Comparison of ENCODE assay signal across 8 cellular contexts in the genomic region with DNA sequence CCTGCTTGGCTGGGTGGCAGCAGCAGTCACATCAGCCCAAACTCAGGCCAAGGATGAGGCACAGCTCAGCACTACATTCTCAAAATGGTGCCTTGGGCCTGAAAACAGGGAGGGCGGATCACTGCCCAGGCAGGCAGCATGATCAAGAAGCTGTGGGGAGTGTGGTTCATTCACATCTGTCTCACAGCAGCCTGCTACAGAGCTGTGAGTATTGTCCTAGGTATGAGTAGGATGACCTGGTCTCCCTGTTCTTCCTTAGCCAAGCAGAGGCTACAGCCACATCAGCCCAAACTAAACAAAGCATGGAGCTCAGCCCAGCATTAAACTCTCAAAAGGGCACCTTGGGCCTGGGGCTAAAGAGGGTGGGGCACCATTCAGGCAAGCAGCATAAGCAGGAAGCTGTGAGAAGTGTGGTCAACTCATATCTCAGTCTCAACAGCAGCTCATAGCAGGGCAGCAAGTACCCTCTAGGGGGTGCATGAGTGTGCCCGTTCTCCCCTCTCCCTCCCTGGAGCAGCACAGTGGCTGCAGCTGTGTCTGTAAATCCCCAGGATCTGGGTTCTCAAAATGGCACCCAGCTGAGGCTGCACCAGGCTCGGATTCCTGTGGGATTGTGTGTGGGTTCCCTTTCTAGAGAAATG.
DNase-seq lines count a peak whose midpoint lies in the region; ATAC-seq and TF ChIP-seq lines count a peak whose summit lies in the region.

No MANE protein-coding gene starts in this region.

- no peaks in the 10 kb centered on the region for H3K4me1 ChIP-seq in lower lobe of right lung

- H3K27me3 ChIP-seq in lower lobe of right lung (ENCODE audit: low read depth), result no peaks in the 10 kb centered on the region

- no peak overlapping the region for H3K4me3 Mint-ChIP-seq in activated naive CD8-positive, alpha-beta T cell treated with anti-CD3 and anti-CD28 coated beads, Interleukin-2, amount 50 U/mL, for 24 hours

- H3K27ac Mint-ChIP-seq in activated naive CD8-positive, alpha-beta T cell treated with anti-CD3 and anti-CD28 coated beads, Interleukin-2, amount 50 U/mL, for 24 hours, result no peak overlapping the region

- TF ChIP-seq CTCF in lower lobe of right lung (IDR thresholded peaks at IDR 0.05), result peak; percentile 23

- intact Hi-C loops in lower lobe of right lung (cut with DNase I), result no loop called here

- H3K9me3 ChIP-seq in lower lobe of right lung, result peaks cover 3% of the 10 kb centered on the region

- peaks cover 2% of the 10 kb centered on the region for H3K36me3 Mint-ChIP-seq in activated naive CD8-positive, alpha-beta T cell treated with anti-CD3 and anti-CD28 coated beads, Interleukin-2, amount 50 U/mL, for 24 hours (ENCODE audit: low read depth)

- H3K27ac ChIP-seq in lower lobe of right lung, result no peak overlapping the region

- H3K9me3 Mint-ChIP-seq in activated naive CD8-positive, alpha-beta T cell treated with anti-CD3 and anti-CD28 coated beads, Interleukin-2, amount 50 U/mL, for 24 hours, result peaks cover 25% of the 10 kb centered on the region

- ATAC-seq in GM18909 (IDR thresholded peaks at IDR 0.05; ENCODE audit: poor library complexity, unreplicated experiment) (peak; percentile 99), HG03064 (IDR thresholded peaks at IDR 0.05; ENCODE audit: low read depth, unreplicated experiment) (peak; percentile 88), lower lobe of right lung (peak; percentile 76 to 84)
- peak; percentile 100 for ATAC-seq in activated naive CD8-positive, alpha-beta T cell treated with anti-CD3 and anti-CD28 coated beads, Interleukin-2, amount 50 U/mL, for 24 hours

- H3K27me3 Mint-ChIP-seq in activated naive CD8-positive, alpha-beta T cell treated with anti-CD3 and anti-CD28 coated beads, Interleukin-2, amount 50 U/mL, for 24 hours, result no peaks in the 10 kb centered on the region

- no peak overlapping the region for H3K4me3 ChIP-seq in lower lobe of right lung

- no peaks in the 10 kb centered on the region for H3K36me3 ChIP-seq in lower lobe of right lung

- DNase-seq in AML-193 (lab: John Stamatoyannopoulos, UW) (peak; percentile 2 to 11), SK-N-DZ (ENCODE audit: low spot score) (peak; percentile 23), lower lobe of right lung (no peak), hepatic stellate cell (ENCODE audit: low spot score) (no peak), NCI-H1417 (lab: John Stamatoyannopoulos, UW) (no peak)
- DNase-seq in activated naive CD8-positive, alpha-beta T cell treated with anti-CD3 and anti-CD28 coated beads, Interleukin-2, amount 50 U/mL, for 24 hours, result peak; percentile 41

- H3K4me1 Mint-ChIP-seq in activated naive CD8-positive, alpha-beta T cell treated with anti-CD3 and anti-CD28 coated beads, Interleukin-2, amount 50 U/mL, for 24 hours, result peaks cover 9% of the 10 kb centered on the region

Comparison
In these comparisons a context has a peak if more than half of its experiments do, and no peak if none do; other contexts are left out.
1. DNase-seq: peak in AML-193 (2 of 2), SK-N-DZ (single experiment) and activated naive CD8-positive, alpha-beta T cell treated with anti-CD3 and anti-CD28 coated beads, Interleukin-2, amount 50 U/mL, for 24 hours (single experiment); none in lower lobe of right lung (single experiment), hepatic stellate cell (single experiment) and NCI-H1417 (0 of 3).
2. Peak in every context shown above with its lines, with median percentiles within 50 percentile points of each other: ATAC-seq.